In the genomic region with DNA sequence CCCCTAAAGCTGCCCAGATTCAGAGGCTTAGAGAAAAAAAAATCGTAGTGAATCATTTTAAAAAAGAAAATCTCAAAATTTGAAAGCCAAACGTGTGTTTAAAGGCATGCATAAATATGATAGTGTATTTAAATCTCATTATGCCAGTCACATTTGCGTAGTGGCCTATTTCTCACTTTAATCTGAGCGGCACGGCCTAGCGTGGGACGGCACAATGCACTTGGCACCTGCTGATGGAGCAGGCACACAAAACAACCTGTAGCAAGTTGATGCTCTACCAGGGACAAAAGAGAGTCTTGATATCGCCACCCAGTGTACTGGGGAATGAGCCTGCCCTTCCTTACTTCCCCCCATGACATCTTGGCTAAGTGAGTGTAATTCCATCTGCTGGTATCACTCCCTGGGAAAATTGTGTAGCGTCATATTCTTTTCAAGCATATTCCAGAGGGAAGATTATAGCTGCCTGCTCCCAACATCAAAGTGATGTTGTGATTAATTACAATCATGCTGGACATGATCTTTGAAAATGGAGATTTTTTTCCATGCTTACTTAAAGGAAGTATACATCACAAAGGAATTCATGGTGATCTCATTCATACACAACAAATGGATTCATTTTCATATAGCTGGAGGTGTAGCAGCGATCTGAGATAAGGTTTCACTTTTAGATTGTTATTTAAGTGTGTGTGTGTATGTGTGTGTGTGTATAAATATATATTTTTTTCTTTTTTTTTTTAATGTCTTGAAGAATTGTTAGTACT, we compare ENCODE assay signal across 21 cellular contexts.
"Had no signal": no experiment of that assay in that cellular context is flagged by ENCODE, and none has a peak within 500 bp of the region (broad histone marks: within the 10 kb centered on the region; RNA-seq: fewer than 3 reads in every experiment).

No MANE protein-coding gene starts in this region.

- H3K4me1 Mint-ChIP-seq: activated CD4-positive, alpha-beta T cell treated with anti-CD3 and anti-CD28 coated beads for 36 hours; mesothelial cell of epicardium; stimulated activated memory B cell treated with anti-CD40 and anti-IgM and Interleukin-4, amounts not matched to agents 10 μg/mL and 1 μg/mL and 100 μg/mL, for 72 hours had no signal

- H3K36me3 ChIP-seq: upper lobe of right lung had no signal

- H3K9me3 Mint-ChIP-seq: activated CD4-positive, alpha-beta memory T cell treated with anti-CD3 and anti-CD28 coated beads for 36 hours; mesothelial cell of epicardium; stimulated activated memory B cell treated with anti-CD40 and anti-IgM and Interleukin-4, amounts not matched to agents 10 μg/mL and 1 μg/mL and 100 μg/mL, for 72 hours had no signal

- H3K27me3 Mint-ChIP-seq: activated CD4-positive, alpha-beta memory T cell treated with anti-CD3 and anti-CD28 coated beads for 36 hours; activated naive CD8-positive, alpha-beta T cell; stimulated activated memory B cell treated with anti-CD40 and anti-IgM and Interleukin-4, amounts not matched to agents 10 μg/mL and 1 μg/mL and 100 μg/mL, for 72 hours had no signal

- H3K27me3 ChIP-seq: esophagus muscularis mucosa, hepatocyte, spleen, testis, upper lobe of right lung had no signal

- DNase-seq: activated CD4-positive, alpha-beta memory T cell treated with anti-CD3 and anti-CD28 coated beads for 36 hours; activated CD4-positive, alpha-beta T cell treated with anti-CD3 and anti-CD28 coated beads for 36 hours; activated T-cell treated with anti-CD3 and anti-CD28 coated beads for 4 hours; endodermal cell; spleen; stimulated activated CD4-positive, alpha-beta T cell treated with anti-CD3 and anti-CD28 coated beads, Interleukin-4, amount 100 ng/mL, for 4 hours; SW 1271; T-helper 2 cell; testis; upper lobe of right lung had no signal

- H3K4me3 ChIP-seq: esophagus muscularis mucosa, hepatocyte, lung, spleen, testis, upper lobe of right lung had no signal

- H3K4me3 Mint-ChIP-seq: activated CD4-positive, alpha-beta memory T cell treated with anti-CD3 and anti-CD28 coated beads for 36 hours; activated CD4-positive, alpha-beta T cell treated with anti-CD3 and anti-CD28 coated beads for 36 hours; activated naive CD8-positive, alpha-beta T cell; endodermal cell; mesothelial cell of epicardium; nephron; stimulated activated memory B cell treated with anti-CD40 and anti-IgM and Interleukin-4, amounts not matched to agents 10 μg/mL and 1 μg/mL and 100 μg/mL, for 72 hours had no signal

- ATAC-seq: activated CD4-positive, alpha-beta T cell treated with anti-CD3 and anti-CD28 coated beads for 36 hours; left lobe of liver; sciatic nerve; stimulated activated memory B cell treated with anti-CD40 and anti-IgM and Interleukin-4, amounts not matched to agents 10 μg/mL and 1 μg/mL and 100 μg/mL, for 72 hours; upper lobe of right lung had no signal

- H3K27ac Mint-ChIP-seq: activated CD4-positive, alpha-beta memory T cell treated with anti-CD3 and anti-CD28 coated beads for 36 hours; activated CD4-positive, alpha-beta T cell treated with anti-CD3 and anti-CD28 coated beads for 36 hours; activated naive CD8-positive, alpha-beta T cell; endodermal cell; mesothelial cell of epicardium; nephron; stimulated activated memory B cell treated with anti-CD40 and anti-IgM and Interleukin-4, amounts not matched to agents 10 μg/mL and 1 μg/mL and 100 μg/mL, for 72 hours had no signal

- FAIRE-seq: colon, keratinocyte had no signal

- H3K36me3 Mint-ChIP-seq: activated CD4-positive, alpha-beta memory T cell treated with anti-CD3 and anti-CD28 coated beads for 36 hours; activated naive CD8-positive, alpha-beta T cell; stimulated activated memory B cell treated with anti-CD40 and anti-IgM and Interleukin-4, amounts not matched to agents 10 μg/mL and 1 μg/mL and 100 μg/mL, for 72 hours had no signal
